8 cellular contexts compared by ENCODE assay signal in genomic region chr2:54657664-54658083, GRCh38.
A peak's percentile ranks its signal among the peaks of the same experiment; 100 is the strongest.
DNase-seq lines count a peak whose midpoint lies in the region; ATAC-seq and TF ChIP-seq lines count a peak whose summit lies in the region.

No MANE protein-coding gene starts in this region.

- peaks cover 55% of the 10 kb centered on the region for H4K20me1 ChIP-seq in smooth muscle cell (ENCODE audit: low read depth)

- DNase-seq in BJ (ENCODE audit: low read depth) (no peak), NCI-H69 (lab: John Stamatoyannopoulos, UW) (peak; percentile 42), left cardiac atrium (peak; percentile 65), smooth muscle cell (lab: John Stamatoyannopoulos, UW; ENCODE audit: unreplicated experiment) (no peak), NCI-H1048 (lab: John Stamatoyannopoulos, UW) (no peak)
- DNase-seq in activated naive CD4-positive, alpha-beta T cell treated with Interleukin-2 at 50 U/mL for 16 hours = peak; percentile 50

- H3K27ac ChIP-seq in smooth muscle cell (ENCODE audit: low read depth) = peak overlapping the region; percentile 12

- no peaks in the 10 kb centered on the region for H3K27me3 ChIP-seq in BJ (ENCODE audit: control insufficient read depth, insufficient read depth, low read length)
- no peaks in the 10 kb centered on the region for H3K27me3 ChIP-seq in smooth muscle cell (ENCODE audit: low read depth)

- H3K9me3 ChIP-seq in smooth muscle cell (replicated peaks; ENCODE audit: low read depth) = no peaks in the 10 kb centered on the region

- H3K4me2 ChIP-seq in smooth muscle cell = no peak overlapping the region

- peaks cover 21% of the 10 kb centered on the region for H3K36me3 ChIP-seq in BJ (ENCODE audit: control insufficient read depth, insufficient read depth, low read length)
- H3K36me3 ChIP-seq in smooth muscle cell (ENCODE audit: low read depth) = peaks cover 47% of the 10 kb centered on the region

- H3F3A ChIP-seq in smooth muscle cell (ENCODE audit: low read depth) = peaks cover 31% of the 10 kb centered on the region

- 90% methylated on average over 12 of the region's 12 CpGs for WGBS in smooth muscle cell (ENCODE audit: low lambda C conversion rate)

- intact Hi-C loops in left cardiac atrium (cut with DNase I) = no loop called here

- no peak overlapping the region for H3K9ac ChIP-seq in smooth muscle cell (ENCODE audit: low read depth)

- H2AFZ ChIP-seq in smooth muscle cell (ENCODE audit: low read depth) = no peak overlapping the region

- no peak overlapping the region for H3K4me3 ChIP-seq in BJ (ENCODE audit: low read depth, low read length)
- H3K4me3 ChIP-seq in smooth muscle cell = no peak overlapping the region

- POLR2A ChIA-PET in BJ (lab: Charles Lee) = no interaction called here

- H3K79me2 ChIP-seq in smooth muscle cell (ENCODE audit: low read depth) = peaks cover 14% of the 10 kb centered on the region

- CTCF ChIA-PET in BJ (lab: Yijun Ruan, JAX) = interaction anchor here (0.9 to 3.1 kb wide), 10 partner anchors 9 to 551 kb away, joined by 3 to 25 read pairs (median 4); no protein-coding TSS in a partner anchor

- ATAC-seq in GM18868 (IDR thresholded peaks at IDR 0.05; ENCODE audit: unreplicated experiment) = peak; percentile 69
- ATAC-seq in left cardiac atrium = peak; percentile 50 to 71
- no peak for ATAC-seq in HG02884 (IDR thresholded peaks at IDR 0.05; ENCODE audit: unreplicated experiment)

- peak; percentile 58 for TF ChIP-seq CTCF in BJ (IDR thresholded peaks at IDR 0.05; ENCODE audit: insufficient read depth, low read depth, low read length)
- peak; percentile 57 for TF ChIP-seq CTCF in smooth muscle cell (IDR thresholded peaks at IDR 0.05; ENCODE audit: borderline replicate concordance, insufficient read depth, poor library complexity, severe bottlenecking)

- peaks cover 3% of the 10 kb centered on the region for H3K4me1 ChIP-seq in smooth muscle cell (ENCODE audit: low read depth)

Comparison
In these comparisons a context has a peak if more than half of its experiments do, and no peak if none do; other contexts are left out.
1. DNase-seq: peak in NCI-H69 (single experiment), activated naive CD4-positive, alpha-beta T cell treated with Interleukin-2 at 50 U/mL for 16 hours (single experiment) and left cardiac atrium (single experiment); none in BJ (single experiment), smooth muscle cell (single experiment) and NCI-H1048 (single experiment).